25 cellular contexts compared by ENCODE assay signal in the genomic region with DNA sequence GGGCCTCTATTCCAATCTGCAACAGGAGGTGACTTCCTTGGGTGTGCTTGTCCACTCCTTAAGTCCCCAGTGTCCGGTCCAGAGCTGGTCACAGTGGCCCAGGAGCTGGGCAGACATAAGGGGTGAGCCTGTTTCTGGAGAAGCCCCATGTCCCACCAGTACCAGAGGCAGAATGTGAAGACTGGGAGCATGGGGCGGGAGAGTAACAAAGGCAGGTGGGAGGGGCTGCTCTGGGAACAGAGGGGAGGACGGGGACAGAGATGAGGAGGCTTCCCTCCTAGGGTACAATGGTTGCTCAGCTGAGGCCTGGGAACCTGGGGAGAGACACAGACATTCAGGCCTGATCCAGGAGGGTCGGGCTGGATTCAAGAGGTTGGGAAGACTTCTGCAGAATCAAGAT.
DNase-seq lines count a peak whose midpoint lies in the region; ATAC-seq and TF ChIP-seq lines count a peak whose summit lies in the region.
"Had no signal": no experiment of that assay in that cellular context is flagged by ENCODE, and none has a peak within 500 bp of the region (broad histone marks: within the 10 kb centered on the region; RNA-seq: fewer than 3 reads in every experiment).

No MANE protein-coding gene starts in this region.

- no peak overlapping the region for H3K27ac ChIP-seq in neuronal stem cell (replicated peaks; ENCODE audit: low read length)
- H3K27ac ChIP-seq in tibial nerve, result no peak overlapping the region
- H3K27ac ChIP-seq: coronary artery, parathyroid adenoma, right atrium auricular region, SK-N-MC, thyroid gland had no signal

- H3K23ac ChIP-seq in neuronal stem cell (ENCODE audit: low read depth, low read length, poor library complexity), result no peak overlapping the region

- no peak for TF ChIP-seq EP300 in tibial nerve (IDR thresholded peaks at IDR 0.05)

- no peaks in the 10 kb centered on the region for H3F3A ChIP-seq in Loucy (ENCODE audit: low read depth)

- H2BK12ac ChIP-seq in neuronal stem cell (ENCODE audit: low read length), result no peak overlapping the region

- no peak overlapping the region for H3K4ac ChIP-seq in neuronal stem cell (ENCODE audit: low read length)

- H3K27me3 Mint-ChIP-seq in activated CD4-positive, alpha-beta memory T cell treated with anti-CD3 and anti-CD28 coated beads for 36 hours, result peaks cover 4% of the 10 kb centered on the region
- H3K27me3 Mint-ChIP-seq in activated CD4-positive, alpha-beta memory T cell treated with anti-CD3 and anti-CD28 coated beads, Interleukin-2, amount 10 ng/mL, durations not matched to agents 7 days and 5 days, result peaks cover 3% of the 10 kb centered on the region
- peaks cover 5% of the 10 kb centered on the region for H3K27me3 Mint-ChIP-seq in activated naive CD8-positive, alpha-beta T cell treated with anti-CD3 and anti-CD28 coated beads for 36 hours

- peak overlapping the region; percentile 77; the same call in 1 of the 2 replicates for H2AFZ ChIP-seq in Loucy (ENCODE audit: low read length)
- H2AFZ ChIP-seq in neuronal stem cell (ENCODE audit: low read length), result no peak overlapping the region
- H2AFZ ChIP-seq: parathyroid adenoma had no signal

- H3K4me3 ChIP-seq in Loucy (ENCODE audit: low read length, poor library complexity, severe bottlenecking), result no peak overlapping the region
- no peak overlapping the region for H3K4me3 ChIP-seq in neuronal stem cell (ENCODE audit: low read length in 2 of 2)
- no peak overlapping the region for H3K4me3 ChIP-seq in tibial nerve
- H3K4me3 ChIP-seq: coronary artery, right atrium auricular region, SK-N-MC, thyroid gland had no signal

- H3K9me3 Mint-ChIP-seq in activated CD4-positive, alpha-beta memory T cell treated with anti-CD3 and anti-CD28 coated beads for 36 hours, result no peaks in the 10 kb centered on the region
- no peaks in the 10 kb centered on the region for H3K9me3 Mint-ChIP-seq in activated CD4-positive, alpha-beta memory T cell treated with anti-CD3 and anti-CD28 coated beads, Interleukin-2, amount 10 ng/mL, durations not matched to agents 7 days and 5 days
- no peaks in the 10 kb centered on the region for H3K9me3 Mint-ChIP-seq in activated naive CD8-positive, alpha-beta T cell treated with anti-CD3 and anti-CD28 coated beads for 36 hours
- H3K9me3 Mint-ChIP-seq: HFFc6; nephron progenitor cell; T-helper 1 cell treated with Interleukin-12 subunit alpha and Interleukin-12 subunit beta and Interleukin-4 antibody, amounts not matched to agents 30 μg/mL and 1 μg/mL, for 36 hours had no signal

- no peak overlapping the region for H3K14ac ChIP-seq in neuronal stem cell (ENCODE audit: low read length)

- peak overlapping the region; percentile 56 for H3K18ac ChIP-seq in neuronal stem cell (ENCODE audit: low read length)

- no peak overlapping the region for H3K4me2 ChIP-seq in Loucy (ENCODE audit: low read depth, low read length, poor library complexity, severe bottlenecking)
- no peak overlapping the region for H3K4me2 ChIP-seq in neuronal stem cell (ENCODE audit: insufficient read depth, low read length, poor library complexity, severe bottlenecking)

- TF ChIP-seq CTCF in Loucy (conservative IDR thresholded peaks at IDR 0.05; ENCODE audit: low read length) (no peak), tibial nerve (IDR thresholded peaks at IDR 0.05) (no peak)

- no peak overlapping the region for H2BK120ac ChIP-seq in neuronal stem cell (ENCODE audit: low read depth, low read length)

- DNase-seq in activated CD4-positive, alpha-beta memory T cell treated with anti-CD3 and anti-CD28 coated beads for 36 hours, result no peak
- DNase-seq in activated CD4-positive, alpha-beta memory T cell treated with anti-CD3 and anti-CD28 coated beads, Interleukin-2, amount 10 ng/mL, durations not matched to agents 7 days and 5 days, result no peak
- no peak for DNase-seq in activated naive CD8-positive, alpha-beta T cell treated with anti-CD3 and anti-CD28 coated beads for 36 hours
- DNase-seq in neuronal stem cell (ENCODE audit: low spot score) (no peak), C1 segment of cervical spinal cord (lab: John Stamatoyannopoulos, UW) (no peak), tibial nerve (ENCODE audit: low spot score in 2 of 2) (no peak)
- DNase-seq: activated CD4-positive, CD25-positive, alpha-beta regulatory T cell treated with anti-CD3 and anti-CD28 coated beads, Interleukin-2, amount 50 U/mL, for 72 hours; DMS79 treated with DMSO at 0.1 percent for 48 hours; erythroblast; HFFc6; NCI-H1092 treated with DMSO at 0.1 percent for 48 hours; NCI-H1694 treated with DMSO at 0.1 percent for 48 hours; NCI-H510A; nephron progenitor cell; PC-3; small intestine; thyroid gland had no signal

- H3K79me1 ChIP-seq in neuronal stem cell (ENCODE audit: low read depth, low read length), result no peaks in the 10 kb centered on the region

- CTCF ChIA-PET in activated CD4-positive, alpha-beta memory T cell treated with anti-CD3 and anti-CD28 coated beads for 36 hours (lab: Charles Lee), result no interaction called here
- CTCF ChIA-PET in activated CD4-positive, alpha-beta memory T cell treated with anti-CD3 and anti-CD28 coated beads, Interleukin-2, amount 10 ng/mL, durations not matched to agents 7 days and 5 days (lab: Charles Lee), result no interaction called here

- no peak overlapping the region for H2BK5ac ChIP-seq in neuronal stem cell (ENCODE audit: low read length)

- H3K9me3 ChIP-seq in Loucy (ENCODE audit: insufficient read depth, low read depth, low read length) (no peaks in the 10 kb centered on the region), neuronal stem cell (replicated peaks in 1 of 2; ENCODE audit: control insufficient read depth in 2 of 2, insufficient read depth in 1 of 2, low read depth in 1 of 2, low read length in 2 of 2) (peaks cover 0 to 2% of the 10 kb centered on the region in 2 donors), tibial nerve (no peaks in the 10 kb centered on the region)
- H3K9me3 ChIP-seq: right atrium auricular region, thyroid gland had no signal

- TF ChIP-seq POLR2A in tibial nerve (IDR thresholded peaks at IDR 0.05), result no peak

- H4K8ac ChIP-seq in neuronal stem cell (ENCODE audit: low read depth, low read length), result no peak overlapping the region

- peaks cover 11% of the 10 kb centered on the region for H3K4me1 ChIP-seq in Loucy (ENCODE audit: insufficient read depth, low read length, poor library complexity, severe bottlenecking)
- peaks cover 12 to 25% of the 10 kb centered on the region in 2 donors for H3K4me1 ChIP-seq in neuronal stem cell (ENCODE audit: control insufficient read depth in 2 of 2, insufficient read depth in 1 of 2, low read depth in 1 of 2, low read length in 2 of 2)
- no peaks in the 10 kb centered on the region for H3K4me1 ChIP-seq in tibial nerve
- H3K4me1 ChIP-seq: parathyroid adenoma, right atrium auricular region, thyroid gland had no signal

- POLR2A ChIA-PET in activated CD4-positive, alpha-beta memory T cell treated with anti-CD3 and anti-CD28 coated beads for 36 hours (lab: Charles Lee), result no interaction called here
- POLR2A ChIA-PET in activated CD4-positive, alpha-beta memory T cell treated with anti-CD3 and anti-CD28 coated beads, Interleukin-2, amount 10 ng/mL, durations not matched to agents 7 days and 5 days (lab: Charles Lee), result interaction anchor here (1.3 kb wide), 1 partner anchor 10 kb away, joined by 3 read pairs; no protein-coding TSS in a partner anchor

- WGBS in neuronal stem cell (ENCODE audit: extremely low coverage in 2 of 2, insufficient read length in 2 of 2, insufficient replicate concordance in 1 of 2), 2 donors, result no CpG with 5 or more reads among the region's 4 CpGs
- 78 to 86% methylated on average over 4 of the region's 4 CpGs for WGBS in tibial nerve, 2 donors

- H2AK5ac ChIP-seq in neuronal stem cell (ENCODE audit: low read depth, low read length), result no peak overlapping the region

- H3K27ac Mint-ChIP-seq in activated CD4-positive, alpha-beta memory T cell treated with anti-CD3 and anti-CD28 coated beads for 36 hours, result peak overlapping the region; percentile 46
- H3K27ac Mint-ChIP-seq in activated CD4-positive, alpha-beta memory T cell treated with anti-CD3 and anti-CD28 coated beads, Interleukin-2, amount 10 ng/mL, durations not matched to agents 7 days and 5 days, result no peak overlapping the region
- peak overlapping the region; percentile 91 for H3K27ac Mint-ChIP-seq in activated naive CD8-positive, alpha-beta T cell treated with anti-CD3 and anti-CD28 coated beads for 36 hours
- H3K27ac Mint-ChIP-seq: HFFc6 had no signal

- no peaks in the 10 kb centered on the region for H3K79me2 ChIP-seq in Loucy (ENCODE audit: insufficient read depth, low read length)
- H3K79me2 ChIP-seq: parathyroid adenoma had no signal

- H3K36me3 ChIP-seq in Loucy (ENCODE audit: insufficient read depth, low read length) (no peaks in the 10 kb centered on the region), neuronal stem cell (replicated peaks in 1 of 2; ENCODE audit: control insufficient read depth in 2 of 2, insufficient read depth in 2 of 2, low read length in 2 of 2) (no peaks in the 10 kb centered on the region), tibial nerve (no peaks in the 10 kb centered on the region)
- H3K36me3 ChIP-seq: right atrium auricular region, thyroid gland had no signal

- no peaks in the 10 kb centered on the region for H3K36me3 Mint-ChIP-seq in activated CD4-positive, alpha-beta memory T cell treated with anti-CD3 and anti-CD28 coated beads for 36 hours
- H3K36me3 Mint-ChIP-seq in activated CD4-positive, alpha-beta memory T cell treated with anti-CD3 and anti-CD28 coated beads, Interleukin-2, amount 10 ng/mL, durations not matched to agents 7 days and 5 days (ENCODE audit: low read depth), result no peaks in the 10 kb centered on the region
- peaks cover 3% of the 10 kb centered on the region for H3K36me3 Mint-ChIP-seq in activated naive CD8-positive, alpha-beta T cell treated with anti-CD3 and anti-CD28 coated beads for 36 hours

- no peaks in the 10 kb centered on the region for H3K27me3 ChIP-seq in Loucy (ENCODE audit: insufficient read depth, low read length, poor library complexity, severe bottlenecking)
- peaks cover 0 to 13% (median 0%) of the 10 kb centered on the region in 3 experiments for H3K27me3 ChIP-seq in neuronal stem cell (ENCODE audit: control insufficient read depth in 3 of 3, insufficient read depth in 3 of 3, low read depth in 1 of 3, low read length in 3 of 3)
- peaks cover 0 to 8% of the 10 kb centered on the region in 2 donors for H3K27me3 ChIP-seq in tibial nerve
- H3K27me3 ChIP-seq: right atrium auricular region, thyroid gland had no signal

- H3K9ac ChIP-seq in Loucy (ENCODE audit: low read depth, low read length, poor library complexity, severe bottlenecking) (peak overlapping the region; percentile 21), neuronal stem cell (ENCODE audit: low read depth, low read length, poor library complexity) (no peak overlapping the region)
- H3K9ac ChIP-seq: parathyroid adenoma had no signal

- H3K4me3 Mint-ChIP-seq in activated CD4-positive, alpha-beta memory T cell treated with anti-CD3 and anti-CD28 coated beads for 36 hours, result no peak overlapping the region
- no peak overlapping the region for H3K4me3 Mint-ChIP-seq in activated CD4-positive, alpha-beta memory T cell treated with anti-CD3 and anti-CD28 coated beads, Interleukin-2, amount 10 ng/mL, durations not matched to agents 7 days and 5 days
- H3K4me3 Mint-ChIP-seq in activated naive CD8-positive, alpha-beta T cell treated with anti-CD3 and anti-CD28 coated beads for 36 hours, result peak overlapping the region; percentile 23
- H3K4me3 Mint-ChIP-seq: HFFc6; nephron progenitor cell; T-helper 1 cell treated with Interleukin-12 subunit alpha and Interleukin-12 subunit beta and Interleukin-4 antibody, amounts not matched to agents 30 μg/mL and 1 μg/mL, for 36 hours had no signal

- no peaks in the 10 kb centered on the region for H3K9me2 ChIP-seq in Loucy (replicated peaks; ENCODE audit: low read depth, low read length)

- no peak overlapping the region for H4K91ac ChIP-seq in neuronal stem cell (ENCODE audit: low read depth, low read length, poor library complexity)

- intact Hi-C loops in activated CD4-positive, alpha-beta memory T cell treated with anti-CD3 and anti-CD28 coated beads for 36 hours (cut with micrococcal nuclease), result no loop called here

- peaks cover 17% of the 10 kb centered on the region for H3K4me1 Mint-ChIP-seq in activated CD4-positive, alpha-beta memory T cell treated with anti-CD3 and anti-CD28 coated beads for 36 hours (ENCODE audit: low read depth)
- H3K4me1 Mint-ChIP-seq in activated CD4-positive, alpha-beta memory T cell treated with anti-CD3 and anti-CD28 coated beads, Interleukin-2, amount 10 ng/mL, durations not matched to agents 7 days and 5 days, result peaks cover 9% of the 10 kb centered on the region
- H3K4me1 Mint-ChIP-seq in activated naive CD8-positive, alpha-beta T cell treated with anti-CD3 and anti-CD28 coated beads for 36 hours, result peaks cover 19% of the 10 kb centered on the region

- no peak for ATAC-seq in HG02610 (IDR thresholded peaks at IDR 0.05; ENCODE audit: unreplicated experiment)
- ATAC-seq: left lobe of liver, PC-3 had no signal

- peak overlapping the region; percentile 50 for H2BK15ac ChIP-seq in neuronal stem cell (ENCODE audit: low read length)

- no peaks in the 10 kb centered on the region for H4K20me1 ChIP-seq in Loucy (ENCODE audit: insufficient read depth, low read length, poor library complexity, severe bottlenecking)
